In genomic region chr2:227308784-227309183, GRCh38 we compare ENCODE assay signal across 12 cellular contexts. TPM values are rescaled to one million over a fixed set of nuclear protein-coding genes. Genes with fewer than 3 reads are reported as not detected.
DNase-seq lines count a peak whose midpoint lies in the region; ATAC-seq and TF ChIP-seq lines count a peak whose summit lies in the region.
"Had no signal": no experiment of that assay in that cellular context is flagged by ENCODE, and none has a peak within 500 bp of the region (broad histone marks: within the 10 kb centered on the region; RNA-seq: fewer than 3 reads in every experiment).

No MANE protein-coding gene starts in this region.

- no peaks in the 10 kb centered on the region for H3K9me3 ChIP-seq in BE2C

- H3K36me3 Mint-ChIP-seq in natural killer cell = no peaks in the 10 kb centered on the region

- no peaks in the 10 kb centered on the region for H3K9me3 Mint-ChIP-seq in natural killer cell

- ATAC-seq in HG02642 (IDR thresholded peaks at IDR 0.05; ENCODE audit: poor library complexity, unreplicated experiment) (peak; percentile 86), natural killer cell (no peak)

- H3K27me3 Mint-ChIP-seq in natural killer cell (ENCODE audit: low read depth in 2 of 2) = no peaks in the 10 kb centered on the region

- DNase-seq in NCI-H446 treated with DMSO at 0.1 percent for 48 hours (lab: John Stamatoyannopoulos, UW) = peak; percentile 18
- DNase-seq in NCI-H446 (lab: John Stamatoyannopoulos, UW) = no peak
- DNase-seq in M059J (ENCODE audit: low read depth) = peak; percentile 58
- peak; percentile 29 for DNase-seq in superior temporal gyrus (ENCODE audit: extremely low spot score)
- no peak for DNase-seq in BE2C
- DNase-seq in natural killer cell = no peak
- DNase-seq in SW 1271 (lab: John Stamatoyannopoulos, UW) = no peak
- DNase-seq: DND-41, head of caudate nucleus, NCI-H1930 had no signal

- no peak overlapping the region for H3K27ac Mint-ChIP-seq in natural killer cell

- no peaks in the 10 kb centered on the region for H3K4me1 Mint-ChIP-seq in natural killer cell

- TF ChIP-seq CTCF in BE2C (IDR thresholded peaks at IDR 0.05; ENCODE audit: low read depth, low read length) (no peak), natural killer cell (IDR thresholded peaks at IDR 0.05) (no peak)

- no peaks in the 10 kb centered on the region for H3K4me1 ChIP-seq in BE2C

- intact Hi-C loops in natural killer cell (cut with micrococcal nuclease) = no loop called here

- no peak overlapping the region for H3K4me3 Mint-ChIP-seq in natural killer cell

- no peaks in the 10 kb centered on the region for H3K36me3 ChIP-seq in BE2C
- H3K36me3 ChIP-seq: cardiac muscle cell had no signal

- no peak overlapping the region for H3K4me3 ChIP-seq in BE2C (ENCODE audit: low read depth, low read length)
- H3K4me3 ChIP-seq: cardiac muscle cell had no signal

- H3K27me3 ChIP-seq in BE2C = 0 out of 2 replicates have a peak, but pooled peaks cover 3% of the 10 kb centered on the region
- H3K27me3 ChIP-seq: cardiac muscle cell had no signal

RNA-seq across cellular contexts. Expression of gene MFF, which starts 16.3 kb away (rescaled TPM):
- 148 and 168 TPM in 2 replicates for total RNA-seq in M059J (2014; rRNA removed; shearing (Covaris generic))
- 61.3 TPM for polyA plus RNA-seq in BE2C (2012; ENCODE audit: insufficient read depth, insufficient read length, low read depth)
- 10 to 100 TPM; 57.7 to 60.8 (median 59.8) TPM for total RNA-seq in natural killer cell

Comparison
In these comparisons a context has a peak if more than half of its experiments do, and no peak if none do; other contexts are left out.
1. DNase-seq: peak in NCI-H446 treated with DMSO at 0.1 percent for 48 hours (single experiment), M059J (single experiment) and superior temporal gyrus (single experiment); none in NCI-H446 (0 of 2), BE2C (single experiment), natural killer cell (single experiment) and SW 1271 (0 of 2).